Comparison of ENCODE assay signal across 12 cellular contexts in genomic region chr3:126266850-126267168, GRCh38.
DNase-seq lines count a peak whose midpoint lies in the region; ATAC-seq, FAIRE-seq and TF ChIP-seq lines count a peak whose summit lies in the region.
"Had no signal": no experiment of that assay in that cellular context is flagged by ENCODE, and none has a peak within 500 bp of the region (broad histone marks: within the 10 kb centered on the region; RNA-seq: fewer than 3 reads in every experiment).

No MANE protein-coding gene starts in this region.

- H3K4me1 Mint-ChIP-seq in CD4-positive, alpha-beta memory T cell = peaks cover 0 to 8% (median 1%) of the 10 kb centered on the region in 4 donors
- H3K4me1 Mint-ChIP-seq in activated naive CD4-positive, alpha-beta T cell treated with anti-CD3 and anti-CD28 coated beads for 36 hours (ENCODE audit: low read depth) = no peaks in the 10 kb centered on the region

- H4K20me1 ChIP-seq in MM.1S (ENCODE audit: insufficient read depth, low read length) = no peaks in the 10 kb centered on the region

- CTCF ChIA-PET in A549 (lab: Yijun Ruan, JAX) = interaction anchor here (1.1 to 1.3 kb wide), 3 partner anchors 9 to 126 kb away, joined by 3 to 6 read pairs (median 3); no protein-coding TSS in a partner anchor
- CTCF ChIA-PET in CD4-positive, alpha-beta memory T cell (lab: Charles Lee; ENCODE audit: partially characterized antibody) = no interaction called here
- CTCF ChIA-PET in activated naive CD4-positive, alpha-beta T cell treated with anti-CD3 and anti-CD28 coated beads for 36 hours (lab: Charles Lee) = interaction anchor here (1.2 kb wide), 1 partner anchor 126 kb away, joined by 3 read pairs; no protein-coding TSS in a partner anchor

- peaks cover 0 to 2% (median 0%) of the 10 kb centered on the region in 8 donors for H3K9me3 Mint-ChIP-seq in CD4-positive, alpha-beta memory T cell
- no peaks in the 10 kb centered on the region for H3K9me3 Mint-ChIP-seq in activated naive CD4-positive, alpha-beta T cell treated with anti-CD3 and anti-CD28 coated beads for 36 hours

- H3K9ac ChIP-seq in adipocyte (ENCODE audit: low read length) = peak overlapping the region; percentile 81
- no peak overlapping the region for H3K9ac ChIP-seq in MM.1S (ENCODE audit: low read length)

- TF ChIP-seq EP300 in A549 (IDR thresholded peaks at IDR 0.05) = no peak

- H3K27me3 ChIP-seq in adipocyte (replicated peaks; ENCODE audit: control insufficient read depth, insufficient read depth, low read length) (no peaks in the 10 kb centered on the region), pancreas (no peaks in the 10 kb centered on the region), MM.1S (replicated peaks; ENCODE audit: insufficient read depth, low read length) (peaks cover 19% of the 10 kb centered on the region)
- no peaks in the 10 kb centered on the region for H3K27me3 ChIP-seq in CD4-positive, alpha-beta memory T cell (ENCODE audit: insufficient read depth, low read length)

- H3K9me2 ChIP-seq in MM.1S (replicated peaks; ENCODE audit: insufficient read depth, low read length) = no peaks in the 10 kb centered on the region

- WGBS in A549 (ENCODE audit: missing lambda C conversion rate) = 44% methylated on average over 6 of the region's 8 CpGs
- 51 to 59% methylated on average over 8 of the region's 8 CpGs for WGBS in pancreas, 2 donors

- H3K36me3 Mint-ChIP-seq in CD4-positive, alpha-beta memory T cell = no peaks in the 10 kb centered on the region
- H3K36me3 Mint-ChIP-seq in activated naive CD4-positive, alpha-beta T cell treated with anti-CD3 and anti-CD28 coated beads for 36 hours (ENCODE audit: low read depth) = no peaks in the 10 kb centered on the region

- H3K27me3 Mint-ChIP-seq in CD4-positive, alpha-beta memory T cell = peaks cover 10 to 14% of the 10 kb centered on the region in 2 donors
- H3K27me3 Mint-ChIP-seq in activated naive CD4-positive, alpha-beta T cell treated with anti-CD3 and anti-CD28 coated beads for 36 hours (ENCODE audit: low read depth) = peaks cover 27% of the 10 kb centered on the region

- no peak overlapping the region for H2AFZ ChIP-seq in MM.1S (ENCODE audit: low read length)

- H3K27ac ChIP-seq in A549 (peak overlapping the region; percentile 73 to 88), pancreas (peak overlapping the region; percentile 55 to 96 (median 76)), MM.1S (ENCODE audit: low read length) (no peak overlapping the region)
- H3K27ac ChIP-seq in CD4-positive, alpha-beta memory T cell (ENCODE audit: low read depth, low read length) = no peak overlapping the region

- ATAC-seq in A549 (no peak), left ventricle myocardium superior (peak; percentile 10), pancreas (no peak), GM21717 (IDR thresholded peaks at IDR 0.05; ENCODE audit: unreplicated experiment) (no peak)

- H3F3A ChIP-seq in MM.1S (ENCODE audit: insufficient read depth, low read length) = no peaks in the 10 kb centered on the region

- H3K4me3 ChIP-seq in A549 = peak overlapping the region; percentile 42
- H3K4me3 ChIP-seq in adipocyte (ENCODE audit: low read length) = peak overlapping the region; percentile 67
- peak overlapping the region in 2 of 4 donors; percentile 23 to 38 for H3K4me3 ChIP-seq in pancreas
- H3K4me3 ChIP-seq in CD4-positive, alpha-beta memory T cell (ENCODE audit: low read length in 2 of 2) = no peak overlapping the region
- H3K4me3 ChIP-seq in MM.1S (ENCODE audit: low read length) = no peak overlapping the region

- peak overlapping the region; percentile 75 for H3K4me2 ChIP-seq in A549
- H3K4me2 ChIP-seq in MM.1S (ENCODE audit: low read depth, low read length) = no peak overlapping the region

- H3K4me1 ChIP-seq in A549 (peaks cover 23% of the 10 kb centered on the region), adipocyte (ENCODE audit: control insufficient read depth, insufficient read depth, low read length) (peaks cover 42% of the 10 kb centered on the region), pancreas (peaks cover 36 to 51% (median 42%) of the 10 kb centered on the region in 3 donors), MM.1S (ENCODE audit: low read length) (no peaks in the 10 kb centered on the region)
- no peaks in the 10 kb centered on the region for H3K4me1 ChIP-seq in CD4-positive, alpha-beta memory T cell (ENCODE audit: insufficient read depth, low read length)
- H3K4me1 ChIP-seq: BE2C had no signal

- no peaks in the 10 kb centered on the region for H3K36me3 ChIP-seq in adipocyte (ENCODE audit: control insufficient read depth, insufficient read depth, low read length, severe bottlenecking)
- H3K36me3 ChIP-seq in pancreas = no peaks in the 10 kb centered on the region
- H3K36me3 ChIP-seq in CD4-positive, alpha-beta memory T cell (ENCODE audit: insufficient read depth, low read length) = no peaks in the 10 kb centered on the region
- H3K36me3 ChIP-seq in MM.1S (replicated peaks; ENCODE audit: insufficient read depth, low read length) = no peaks in the 10 kb centered on the region
- H3K36me3 ChIP-seq: BE2C had no signal

- no peaks in the 10 kb centered on the region for H3K79me2 ChIP-seq in MM.1S (ENCODE audit: low read length)

- no peak overlapping the region for H3K4me3 Mint-ChIP-seq in CD4-positive, alpha-beta memory T cell
- H3K4me3 Mint-ChIP-seq in activated naive CD4-positive, alpha-beta T cell treated with anti-CD3 and anti-CD28 coated beads for 36 hours = no peak overlapping the region

- FAIRE-seq in A549 (lab: Jason Lieb, UNC) (no peak), pancreas (lab: Jason Lieb, UNC) (no peak)

- DNase-seq in A549 (ENCODE audit: low read depth in 1 of 2, low spot score in 1 of 2) (no peak), adipocyte (ENCODE audit: low read depth) (no peak), left ventricle myocardium superior (no peak), pancreas (no peak), MM.1S (no peak)
- DNase-seq in CD4-positive, alpha-beta memory T cell = no peak
- DNase-seq in activated naive CD4-positive, alpha-beta T cell treated with anti-CD3 and anti-CD28 coated beads for 36 hours = no peak
- DNase-seq: KBM-7; stimulated activated CD4-positive, alpha-beta T cell treated with anti-CD3 and anti-CD28 coated beads, Interleukin-15, amount 100 ng/mL, for 24 hours; T-helper 2 cell had no signal

- intact Hi-C loops in left ventricle myocardium superior (cut with micrococcal nuclease) (no loop called here), pancreas (cut with DNase I) (loop anchor here in 1 of 3 donors (5.0 kb wide), 1 partner anchor 85 kb away; no protein-coding TSS in a partner anchor)
- intact Hi-C loops in CD4-positive, alpha-beta memory T cell (cut with micrococcal nuclease) = no loop called here
- intact Hi-C loops in activated naive CD4-positive, alpha-beta T cell treated with anti-CD3 and anti-CD28 coated beads for 36 hours (cut with micrococcal nuclease) = no loop called here

- TF ChIP-seq CTCF in A549 (IDR thresholded peaks at IDR 0.05) (no peak), pancreas (IDR thresholded peaks at IDR 0.05) (no peak), MM.1S (IDR thresholded peaks at IDR 0.05; ENCODE audit: low read length) (no peak)

- POLR2A ChIA-PET in A549 (lab: Yijun Ruan, JAX) = interaction anchor here (1.2 kb wide), 1 partner anchor 18 kb away, joined by 4 read pairs; no protein-coding TSS in a partner anchor
- POLR2A ChIA-PET in CD4-positive, alpha-beta memory T cell (lab: Charles Lee; ENCODE audit: partially characterized antibody) = no interaction called here

- no peak overlapping the region for H3K27ac Mint-ChIP-seq in CD4-positive, alpha-beta memory T cell
- no peak overlapping the region for H3K27ac Mint-ChIP-seq in activated naive CD4-positive, alpha-beta T cell treated with anti-CD3 and anti-CD28 coated beads for 36 hours

- H3K9me3 ChIP-seq in A549 (no peaks in the 10 kb centered on the region), adipocyte (ENCODE audit: control insufficient read depth, low read length) (peaks cover 5% of the 10 kb centered on the region), pancreas (no peaks in the 10 kb centered on the region), MM.1S (replicated peaks; ENCODE audit: insufficient read depth, low read length) (no peaks in the 10 kb centered on the region)
- H3K9me3 ChIP-seq in CD4-positive, alpha-beta memory T cell (ENCODE audit: control insufficient read depth in 1 of 2, low read length in 2 of 2) = no peaks in the 10 kb centered on the region
- H3K9me3 ChIP-seq: BE2C had no signal

- no peak for TF ChIP-seq RAD21 in A549 (conservative IDR thresholded peaks at IDR 0.05 in 1 of 2, IDR thresholded peaks at IDR 0.05 in 1 of 2)

- TF ChIP-seq POLR2A in A549 (IDR thresholded peaks at IDR 0.05; ENCODE audit: low read length) = no peak

TF ChIP-seq in A549, 52 proteins besides CTCF, POLR2A, EP300 and RAD21:
- TF ChIP-seq, protein P1, sequence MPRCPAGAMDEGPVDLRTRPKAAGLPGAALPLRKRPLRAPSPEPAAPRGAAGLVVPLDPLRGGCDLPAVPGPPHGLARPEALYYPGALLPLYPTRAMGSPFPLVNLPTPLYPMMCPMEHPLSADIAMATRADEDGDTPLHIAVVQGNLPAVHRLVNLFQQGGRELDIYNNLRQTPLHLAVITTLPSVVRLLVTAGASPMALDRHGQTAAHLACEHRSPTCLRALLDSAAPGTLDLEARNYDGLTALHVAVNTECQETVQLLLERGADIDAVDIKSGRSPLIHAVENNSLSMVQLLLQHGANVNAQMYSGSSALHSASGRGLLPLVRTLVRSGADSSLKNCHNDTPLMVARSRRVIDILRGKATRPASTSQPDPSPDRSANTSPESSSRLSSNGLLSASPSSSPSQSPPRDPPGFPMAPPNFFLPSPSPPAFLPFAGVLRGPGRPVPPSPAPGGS (IDR thresholded peaks at IDR 0.05) = no peak
- 0 out of 2 replicates have a peak, but pooled peaks have one; percentile 1 for TF ChIP-seq HDAC2 (IDR thresholded peaks at IDR 0.05)

Comparison
In these comparisons a context has a peak if more than half of its experiments do, and no peak if none do; other contexts are left out.
1. H3K27ac ChIP-seq: peak in A549 (2 of 2) and pancreas (4 of 4); none in CD4-positive, alpha-beta memory T cell (single experiment) and MM.1S (single experiment).
2. H3K4me3 ChIP-seq: peak in A549 (single experiment) and adipocyte (single experiment); none in CD4-positive, alpha-beta memory T cell (0 of 2) and MM.1S (single experiment).